10 cellular contexts compared by ENCODE assay signal in the genomic region with DNA sequence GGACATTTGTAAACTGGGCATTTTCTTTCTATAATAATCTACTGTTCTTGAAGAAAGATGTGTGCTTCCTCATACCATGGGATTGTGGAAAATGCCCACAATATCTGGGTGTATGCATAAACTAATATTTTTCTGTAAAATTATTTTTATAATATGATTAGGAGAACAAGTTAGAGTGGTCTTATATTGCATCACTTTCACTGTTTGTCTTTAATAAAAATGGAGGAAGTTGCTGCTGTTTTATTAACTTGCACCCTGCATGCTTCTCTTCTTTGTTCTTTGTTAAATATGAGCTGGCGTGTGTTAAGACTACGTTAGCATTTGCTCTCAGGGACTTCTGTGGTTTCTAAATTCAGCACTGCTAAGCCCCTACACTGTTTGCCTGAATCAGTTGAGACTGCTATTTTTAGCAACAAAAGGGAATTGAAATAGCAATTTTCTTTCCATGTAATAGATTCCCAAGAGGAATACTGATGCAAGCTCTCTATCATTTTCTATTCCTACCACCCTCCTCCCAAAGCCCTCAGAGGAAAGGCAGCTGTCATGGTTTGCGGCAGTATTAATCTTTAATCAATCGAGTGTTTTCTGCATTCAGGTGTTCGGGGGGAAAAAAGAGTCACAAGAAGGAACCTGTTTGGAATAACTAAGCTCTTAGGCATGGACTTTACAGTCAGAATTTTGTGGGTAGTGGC. TPM values are rescaled to one million over a fixed set of nuclear protein-coding genes. Genes with fewer than 3 reads are reported as not detected.
DNase-seq lines count a peak whose midpoint lies in the region; ATAC-seq and TF ChIP-seq lines count a peak whose summit lies in the region.
"Had no signal": no experiment of that assay in that cellular context is flagged by ENCODE, and none has a peak within 500 bp of the region (broad histone marks: within the 10 kb centered on the region; RNA-seq: fewer than 3 reads in every experiment).

No MANE protein-coding gene starts in this region.

- DNase-seq in Jurkat, Clone E6-1 (ENCODE audit: low read depth, low spot score), result peak; percentile 8
- DNase-seq in brain microvascular endothelial cell (peak; percentile 23), kidney glomerular epithelial cell (lab: John Stamatoyannopoulos, UW) (peak; percentile 4)
- no peak for DNase-seq in activated CD4-positive, alpha-beta T cell treated with anti-CD3 and anti-CD28 coated beads, Interleukin-2, amount 50 U/mL, for 4 hours
- DNase-seq: kidney, NCI-H2081 treated with DMSO at 0.1 percent for 48 hours had no signal

- no peak overlapping the region for H2AFZ ChIP-seq in ACC112 (ENCODE audit: low read length, unreplicated experiment)

- peak overlapping the region; percentile 21 for H3K27ac ChIP-seq in ACC112 (ENCODE audit: low read depth, low read length)
- H3K27ac ChIP-seq in brain microvascular endothelial cell, result peak overlapping the region; percentile 39

- TF ChIP-seq CTCF in brain microvascular endothelial cell (IDR thresholded peaks at IDR 0.05; ENCODE audit: low read depth, low read length, missing control alignments), result no peak

- in situ Hi-C loops in brain microvascular endothelial cell (cut with HindIII; ENCODE audit: low pct_ligation_motif_present, low sequenced_read_pairs), result no loop called here

- H3K27me3 ChIP-seq in ACC112 (ENCODE audit: insufficient read depth, low read length), result no peaks in the 10 kb centered on the region
- H3K27me3 ChIP-seq in brain microvascular endothelial cell (replicated peaks), result no peaks in the 10 kb centered on the region

- ATAC-seq in HG02571 (IDR thresholded peaks at IDR 0.05; ENCODE audit: unreplicated experiment) (no peak), HG03196 (IDR thresholded peaks at IDR 0.05; ENCODE audit: unreplicated experiment) (no peak), GM19397 (IDR thresholded peaks at IDR 0.05; ENCODE audit: unreplicated experiment) (no peak)

- peaks cover 22% of the 10 kb centered on the region for H3K4me1 ChIP-seq in ACC112 (ENCODE audit: control insufficient read depth, insufficient read depth, low read length, unreplicated experiment)

- peaks cover 56% of the 10 kb centered on the region for H3K79me2 ChIP-seq in ACC112 (ENCODE audit: control insufficient read depth, insufficient read depth, low read length, unreplicated experiment)

- H3K36me3 ChIP-seq in ACC112 (ENCODE audit: insufficient read depth, low read length) (0 out of 2 replicates have a peak, but pooled peaks cover 9% of the 10 kb centered on the region), brain microvascular endothelial cell (replicated peaks) (no peaks in the 10 kb centered on the region)

- H3K4me3 ChIP-seq in ACC112 (ENCODE audit: low read depth, low read length) (no peak overlapping the region), brain microvascular endothelial cell (ENCODE audit: low read depth, low read length) (no peak overlapping the region)
- H3K4me3 ChIP-seq in Jurkat, Clone E6-1 (ENCODE audit: low read length), result no peak overlapping the region

RNA-seq across cellular contexts. Expression of a gene that starts 56.1 kb away (rescaled TPM):
- 10.9 TPM for polyA plus RNA-seq in Jurkat, Clone E6-1 (2012; ENCODE audit: insufficient read depth, insufficient read length)

Comparison
In these comparisons a context has a peak if more than half of its experiments do, and no peak if none do; other contexts are left out.
1. DNase-seq: peak in Jurkat, Clone E6-1 (single experiment), brain microvascular endothelial cell (single experiment) and kidney glomerular epithelial cell (single experiment); none in activated CD4-positive, alpha-beta T cell treated with anti-CD3 and anti-CD28 coated beads, Interleukin-2, amount 50 U/mL, for 4 hours (0 of 2).